14 cellular contexts compared by ENCODE assay signal in the genomic region with DNA sequence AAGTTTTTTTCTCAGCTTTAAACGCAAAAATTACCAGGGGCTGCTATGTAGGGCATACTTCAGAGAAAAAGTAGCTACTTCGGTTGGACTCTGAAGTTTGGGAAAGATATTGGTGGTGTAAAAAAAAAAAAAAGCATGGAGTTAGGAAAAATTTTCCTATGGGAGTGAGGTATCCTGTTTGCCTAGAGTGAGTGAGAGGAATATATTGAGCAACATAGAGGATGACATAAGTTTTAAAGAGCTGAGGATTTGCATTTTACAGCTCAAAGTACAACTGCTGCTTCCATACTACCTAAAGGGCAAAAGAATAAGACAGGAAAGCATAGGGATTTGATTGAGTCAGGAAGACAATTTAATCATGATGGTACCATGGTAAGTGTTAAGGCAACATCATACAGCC. TPM values are rescaled to one million over a fixed set of nuclear protein-coding genes. Genes with fewer than 3 reads are reported as not detected.
DNase-seq lines count a peak whose midpoint lies in the region; ATAC-seq, FAIRE-seq and TF ChIP-seq lines count a peak whose summit lies in the region.
"Had no signal": no experiment of that assay in that cellular context is flagged by ENCODE, and none has a peak within 500 bp of the region (broad histone marks: within the 10 kb centered on the region; RNA-seq: fewer than 3 reads in every experiment).

No MANE protein-coding gene starts in this region.

- TF ChIP-seq CTCF in A549 (IDR thresholded peaks at IDR 0.05) = no peak
- TF ChIP-seq CTCF in HFFc6 (IDR thresholded peaks at IDR 0.05) = no peak
- TF ChIP-seq CTCF in brain (conservative IDR thresholded peaks at IDR 0.05) = no peak

- WGBS in A549 (ENCODE audit: missing lambda C conversion rate) = 84% methylated on average over 2 of the region's 2 CpGs

- peaks cover 14% of the 10 kb centered on the region for H3K4me1 Mint-ChIP-seq in HFFc6 (ENCODE audit: low read depth)
- H3K4me1 Mint-ChIP-seq in brain = peaks cover 13% of the 10 kb centered on the region
- peaks cover 18% of the 10 kb centered on the region for H3K4me1 Mint-ChIP-seq in memory B cell

- H3K4me1 ChIP-seq in A549 = 0 out of 3 replicates have a peak, but pooled peaks cover 7% of the 10 kb centered on the region
- H3K4me1 ChIP-seq: foreskin keratinocyte had no signal

- DNase-seq in A549 (ENCODE audit: low read depth in 1 of 2, low spot score in 1 of 2) (no peak), HFFc6 (no peak), memory B cell (ENCODE audit: low spot score in 2 of 2) (no peak), NCI-H2227 treated with DMSO at 0.1 percent for 48 hours (lab: John Stamatoyannopoulos, UW) (no peak), cortex of kidney (lab: John Stamatoyannopoulos, UW) (no peak)
- DNase-seq: activated T-cell treated with anti-CD3 and anti-CD28 coated beads, Interleukin-2, amount 50 U/mL, for 24 hours; mesendoderm; NCI-H1417; stimulated activated CD4-positive, alpha-beta T cell treated with anti-CD3 and anti-CD28 coated beads, Interleukin-12 subunit alpha, Interleukin-12 subunit beta, amount 100 ng/mL, for 4 hours had no signal

- H3K4me3 ChIP-seq in A549 = no peak overlapping the region

- H3K36me3 Mint-ChIP-seq in HFFc6 (ENCODE audit: low read depth) (no peaks in the 10 kb centered on the region), brain (peaks cover 32% of the 10 kb centered on the region), memory B cell (peaks cover 11% of the 10 kb centered on the region)

- FAIRE-seq in A549 (lab: Jason Lieb, UNC) = no peak
- FAIRE-seq: H54 had no signal

- TF ChIP-seq POLR2A in A549 (IDR thresholded peaks at IDR 0.05; ENCODE audit: low read length) = no peak

- no peak for TF ChIP-seq RAD21 in A549 (conservative IDR thresholded peaks at IDR 0.05 in 1 of 2, IDR thresholded peaks at IDR 0.05 in 1 of 2)

- H3K9me3 ChIP-seq in A549 = no peaks in the 10 kb centered on the region

- ATAC-seq in A549 (no peak), memory B cell (ENCODE audit: low read depth) (no peak), GM21723 (IDR thresholded peaks at IDR 0.05; ENCODE audit: unreplicated experiment) (no peak), GM18498 (IDR thresholded peaks at IDR 0.05; ENCODE audit: unreplicated experiment) (no peak)
- ATAC-seq: foreskin keratinocyte had no signal

- H3K4me3 Mint-ChIP-seq in HFFc6 (0 out of 2 replicates have a peak overlapping the region, but pooled peaks have one; percentile 18), brain (peak overlapping the region; percentile 41 to 71 (median 55)), memory B cell (peak overlapping the region; percentile 72)

- POLR2A ChIA-PET in A549 (lab: Yijun Ruan, JAX) = interaction anchor here (1.1 kb wide), 1 partner anchor 59 kb away, joined by 3 read pairs; the partner anchor contains the start of gene ARMCX5

- H3K27me3 Mint-ChIP-seq in HFFc6 (ENCODE audit: insufficient read depth) (no peaks in the 10 kb centered on the region), brain (peaks cover 3% of the 10 kb centered on the region), memory B cell (no peaks in the 10 kb centered on the region)

- H3K4me2 ChIP-seq in A549 = peak overlapping the region; percentile 90; the same call in 2 of the 3 replicates

- no peaks in the 10 kb centered on the region for H3K9me3 Mint-ChIP-seq in HFFc6
- H3K9me3 Mint-ChIP-seq in brain = peaks cover 0 to 20% (median 3%) of the 10 kb centered on the region in 5 experiments
- H3K9me3 Mint-ChIP-seq in memory B cell = peaks cover 8% of the 10 kb centered on the region
- H3K9me3 Mint-ChIP-seq: activated T-cell treated with anti-CD3 and anti-CD28 coated beads, Interleukin-2, amount 50 U/mL, for 24 hours had no signal

- H3K27ac Mint-ChIP-seq in HFFc6 (no peak overlapping the region), brain (no peak overlapping the region), memory B cell (peak overlapping the region; percentile 53)
- H3K27ac Mint-ChIP-seq: activated T-cell treated with anti-CD3 and anti-CD28 coated beads, Interleukin-2, amount 50 U/mL, for 24 hours had no signal

- H3K27ac ChIP-seq in A549 = no peak overlapping the region
- H3K27ac ChIP-seq: foreskin keratinocyte had no signal

- no peak for TF ChIP-seq EP300 in A549 (IDR thresholded peaks at IDR 0.05)

- CTCF ChIA-PET in A549 (lab: Yijun Ruan, JAX) = no interaction called here

TF ChIP-seq in A549, 52 proteins besides CTCF, POLR2A, EP300 and RAD21:
- TF ChIP-seq HMGXB4 (CRISPR knock-in tag; IDR thresholded peaks at IDR 0.05; ENCODE audit: borderline replicate concordance) (no peak), FOSB (CRISPR knock-in tag; IDR thresholded peaks at IDR 0.05) (no peak), CBX2 (IDR thresholded peaks at IDR 0.05; ENCODE audit: borderline replicate concordance, low read depth) (no peak), ZC3H11A (IDR thresholded peaks at IDR 0.05) (no peak)

RNA-seq across cellular contexts. Expression of gene GPRASP1, which starts 7.3 kb away (rescaled TPM):
- polyA plus RNA-seq in A549 (2011; rRNA removed) (0.78 and 0.87 TPM in 2 replicates), A549 (2017; fragmentation: RNase III; extraction: RNeasy Plus Mini Kit Qiagen cat#74134 plus additional on column Dnase treatment) (0.47 to 0.63 TPM (median 0.50 TPM) in 3 replicates), brain (ENCODE audit: insufficient read depth, low read depth, low replicate concordance) (14.6 TPM)
- 0.13 and 0.14 TPM in 2 replicates for polyA plus RNA-seq in A549 (2012; cell fraction: cytosol; rRNA removed)
- 0.59 and 1.1 TPM in 2 replicates for polyA plus RNA-seq in A549 (2012; cell fraction: nucleus; rRNA removed)
- 2.1 and 2.3 TPM in 2 replicates for polyA minus RNA-seq in A549 (2011; rRNA and poly(A)+ RNA removed)
- total RNA-seq in HFFc6 (2021; fragmentation: NEBNext Ultra II Directional; extraction: Animal tissue kit (Norgen Biotek cat#: 25700)) = 1 to 10 TPM in 1 of 6 experiments, under 1 TPM in 5; 0.76 to 1.1 (median 0.95) TPM

RNA-seq across cellular contexts. Expression of gene GPRASP2, which starts 53.7 kb away (rescaled TPM):
- polyA plus RNA-seq in A549 (2011; rRNA removed) = 6.3 and 6.7 TPM in 2 replicates
- 3.3 and 3.6 TPM in 2 replicates for polyA plus RNA-seq in A549 (2012; cell fraction: cytosol; rRNA removed)
- polyA plus RNA-seq in A549 (2012; cell fraction: nucleus; rRNA removed) = 2.5 and 3.6 TPM in 2 replicates
- 5.7 to 6.1 TPM (median 5.9 TPM) in 3 replicates for polyA plus RNA-seq in A549 (2017; fragmentation: RNase III; extraction: RNeasy Plus Mini Kit Qiagen cat#74134 plus additional on column Dnase treatment)
- polyA minus RNA-seq in A549 (2011; rRNA and poly(A)+ RNA removed) = 6.7 and 8.1 TPM in 2 replicates
- total RNA-seq in HFFc6 (2021; fragmentation: NEBNext Ultra II Directional; extraction: Animal tissue kit (Norgen Biotek cat#: 25700)) = 10 to 100 TPM in 4 of 6 experiments, 1 to 10 TPM in 2; 7.9 to 15.0 (median 12.4) TPM
- 30.9 TPM for polyA plus RNA-seq in brain (ENCODE audit: insufficient read depth, low read depth, low replicate concordance)

RNA-seq across cellular contexts. Expression of gene ARMCX5, which starts 59.2 kb away (rescaled TPM):
- polyA plus RNA-seq in A549 (2011; rRNA removed) = 23.7 and 24.6 TPM in 2 replicates
- polyA plus RNA-seq in A549 (2012; cell fraction: cytosol; rRNA removed) = 8.0 and 8.4 TPM in 2 replicates
- polyA plus RNA-seq in A549 (2012; cell fraction: nucleus; rRNA removed) = 7.8 and 11.9 TPM in 2 replicates
- polyA plus RNA-seq in A549 (2017; fragmentation: RNase III; extraction: RNeasy Plus Mini Kit Qiagen cat#74134 plus additional on column Dnase treatment) = 8.2 to 10.5 TPM (median 8.9 TPM) in 3 replicates
- 16.2 and 25.0 TPM in 2 replicates for polyA minus RNA-seq in A549 (2011; rRNA and poly(A)+ RNA removed)
- total RNA-seq in HFFc6 (2021; fragmentation: NEBNext Ultra II Directional; extraction: Animal tissue kit (Norgen Biotek cat#: 25700)) = 1 to 10 TPM; 8.2 to 9.7 (median 8.4) TPM
- 4.0 TPM for polyA plus RNA-seq in brain (ENCODE audit: insufficient read depth, low read depth, low replicate concordance)

Comparison
In these comparisons a context has a peak if more than half of its experiments do, and no peak if none do; other contexts are left out.
1. H3K4me3 Mint-ChIP-seq: peak in every context shown above with its lines; median percentile 72 in memory B cell; 55 in brain; 18 in HFFc6.